In genomic region chr2:100778812-100779450, GRCh38 we compare ENCODE assay signal across 1 cellular context.
TF ChIP-seq lines count a peak whose summit lies in the region.

No MANE protein-coding gene starts in this region.

TF ChIP-seq in IMR-90, 13 proteins besides CTCF, POLR2A, EP300 and RAD21:
- TF ChIP-seq MAFK (IDR thresholded peaks at IDR 0.05; ENCODE audit: low read depth, low read length) (no peak), SMC3 (IDR thresholded peaks at IDR 0.05; ENCODE audit: low read depth, low read length) (no peak), MAZ (IDR thresholded peaks at IDR 0.05; ENCODE audit: borderline replicate concordance, low read depth, low read length) (no peak), RFX5 (IDR thresholded peaks at IDR 0.05; ENCODE audit: low read depth, low read length) (no peak), CHD1 (IDR thresholded peaks at IDR 0.05; ENCODE audit: low read depth, low read length) (no peak), RCOR1 (IDR thresholded peaks at IDR 0.05; ENCODE audit: insufficient replicate concordance, low read length) (no peak), NFE2L2 (IDR thresholded peaks at IDR 0.05; ENCODE audit: low read depth, low read length) (no peak), USF2 (IDR thresholded peaks at IDR 0.05; ENCODE audit: low read depth, low read length) (no peak), MXI1 (IDR thresholded peaks at IDR 0.05; ENCODE audit: borderline replicate concordance, low read depth, low read length) (no peak), BHLHE40 (IDR thresholded peaks at IDR 0.05; ENCODE audit: low read depth, low read length) (no peak), CEBPB (IDR thresholded peaks at IDR 0.05; ENCODE audit: low read depth, low read length) (no peak), FOS (IDR thresholded peaks at IDR 0.05; ENCODE audit: low read depth, low read length) (no peak), ELK1 (IDR thresholded peaks at IDR 0.05; ENCODE audit: borderline replicate concordance, low read depth, low read length) (no peak)
